ENCODE assay signal across 38 cellular contexts in genomic region chrX:44016906-44017305, GRCh38. TPM values are rescaled to one million over a fixed set of nuclear protein-coding genes. Genes with fewer than 3 reads are reported as not detected.
"Had no signal": no experiment of that assay in that cellular context is flagged by ENCODE, and none has a peak within 500 bp of the region (broad histone marks: within the 10 kb centered on the region; RNA-seq: fewer than 3 reads in every experiment).

No MANE protein-coding gene starts in this region.

- H3K36me3 ChIP-seq: MG63 had no signal

- DNase-seq: Karpas-422, Kasumi-1, MG63, MM.1S, MV-4-11, NCI-H1048, NCI-H1092, NCI-H1092 treated with DMSO at 0.1 percent for 48 hours, NCI-H1105, NCI-H1105 treated with DMSO at 0.1 percent for 48 hours, NCI-H1417, NCI-H1417 treated with DMSO at 0.1 percent for 48 hours, NCI-H1436, NCI-H1436 treated with DMSO at 0.1 percent for 48 hours, NCI-H146, NCI-H1694, NCI-H1694 treated with DMSO at 0.1 percent for 48 hours, NCI-H187, NCI-H187 treated with DMSO at 0.1 percent for 48 hours, NCI-H1930, NCI-H2029, NCI-H2029 treated with DMSO at 0.1 percent for 48 hours, NCI-H2081, NCI-H2081 treated with DMSO at 0.1 percent for 48 hours, NCI-H2107, NCI-H2171, NCI-H2171 treated with DMSO at 0.1 percent for 48 hours, NCI-H2227 treated with DMSO at 0.1 percent for 48 hours, NCI-H226, NCI-H345, NCI-H446, NCI-H446 treated with DMSO at 0.1 percent for 48 hours, NCI-H510A, NCI-H510A treated with DMSO at 0.1 percent for 48 hours, NCI-H524, NCI-H524 treated with DMSO at 0.1 percent for 48 hours had no signal

- H3K4me3 ChIP-seq: MG63 had no signal

- H3K27me3 ChIP-seq: MG63 had no signal

RNA-seq across cellular contexts. Expression of gene NDP, which starts 43.7 kb away (rescaled TPM):
- total RNA-seq: MCF 10A, NCI-H460 had no signal
